ENCODE assay signal across 8 cellular contexts in the genomic region with DNA sequence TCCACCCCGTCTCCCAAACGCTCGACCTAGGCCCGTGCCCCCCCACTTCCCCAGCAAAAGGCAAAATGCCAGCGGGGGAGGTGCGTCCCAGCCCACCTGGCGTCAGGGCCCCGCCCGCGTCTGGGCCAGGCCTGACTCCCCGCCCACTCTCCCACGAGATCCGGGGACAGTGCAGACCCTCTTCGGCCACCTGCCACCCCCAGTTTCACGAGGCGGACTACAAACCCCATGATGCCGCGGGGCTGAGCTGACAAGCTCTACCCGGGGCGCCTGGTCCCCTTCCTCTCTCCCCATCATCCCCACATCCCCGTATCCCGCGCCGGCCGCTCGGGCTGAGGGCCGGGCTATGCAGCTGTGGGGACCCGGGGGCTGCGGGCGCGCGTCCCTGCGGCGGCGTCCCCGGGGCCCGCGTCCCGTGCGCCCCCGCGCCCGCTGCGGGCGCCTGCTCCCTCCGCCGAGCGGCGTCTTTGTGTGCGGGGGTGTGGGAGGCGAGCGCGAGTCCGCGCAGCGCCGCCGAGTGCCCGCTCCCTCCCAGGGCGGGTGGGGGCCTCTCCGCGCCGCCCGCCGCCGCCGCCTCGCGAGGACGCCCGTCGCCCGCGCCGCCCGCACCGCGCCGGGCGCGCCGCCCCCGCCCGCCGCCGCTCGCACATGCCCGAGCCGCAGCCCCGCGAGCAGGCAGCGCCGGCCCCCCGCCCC. TPM values are rescaled to one million over a fixed set of nuclear protein-coding genes. Genes with fewer than 3 reads are reported as not detected.
DNase-seq lines count a peak whose midpoint lies in the region; ATAC-seq and TF ChIP-seq lines count a peak whose summit lies in the region.

Gene ANKRD13B (plus strand): TSS at position 283 of the 696 bp plus-strand sequence. CDS start 490 bp downstream, outside the sequence.

- H3K4me1 Mint-ChIP-seq in mesothelial cell of epicardium = peaks cover 51% of the 10 kb centered on the region

- TF ChIP-seq CTCF in DND-41 (IDR thresholded peaks at IDR 0.05; ENCODE audit: borderline replicate concordance, extremely low read depth, low read length, poor library complexity, severe bottlenecking) (no peak), mesothelial cell of epicardium (IDR thresholded peaks at IDR 0.05; ENCODE audit: unreplicated experiment) (no peak), testis (IDR thresholded peaks at IDR 0.05) (no peak)

- DNase-seq in DND-41 = peak; percentile 62
- DNase-seq in Karpas-422 = peak; percentile 84
- DNase-seq in dermis blood vessel endothelial cell = peak; percentile 48
- DNase-seq in mesothelial cell of epicardium (ENCODE audit: low spot score in 2 of 2, unreplicated experiment in 2 of 2) = no peak
- DNase-seq in testis = peak; percentile 82

- WGBS in testis, 2 donors = 0% methylated on average over 18 to 81 of the region's 94 CpGs

- H2AFZ ChIP-seq in DND-41 (ENCODE audit: low read depth, low read length) = peak within 1 kb of the TSS; percentile 73
- peak within 1 kb of the TSS; percentile 73; the same call in 1 of the 2 replicates for H2AFZ ChIP-seq in Karpas-422 (ENCODE audit: low read length)

- H4K20me1 ChIP-seq in DND-41 (ENCODE audit: insufficient read depth, low read length) (peaks cover 43% of the 10 kb centered on the region), Karpas-422 (ENCODE audit: insufficient read depth, low read depth, low read length) (peaks cover 44% of the 10 kb centered on the region)

- H3K9me3 ChIP-seq in DND-41 (ENCODE audit: insufficient read depth, low read length, severe bottlenecking) = no peaks in the 10 kb centered on the region
- H3K9me3 ChIP-seq in Karpas-422 (ENCODE audit: low read length) = no peaks in the 10 kb centered on the region
- no peaks in the 10 kb centered on the region for H3K9me3 ChIP-seq in testis

- no peaks in the 10 kb centered on the region for H3K36me3 Mint-ChIP-seq in mesothelial cell of epicardium

- H3K27ac Mint-ChIP-seq in mesothelial cell of epicardium = peak within 1 kb of the TSS; percentile 99

- H3K4me2 ChIP-seq in DND-41 (ENCODE audit: insufficient read depth, low read length) = peak within 1 kb of the TSS; percentile 98
- H3K4me2 ChIP-seq in Karpas-422 (ENCODE audit: low read depth, low read length, poor library complexity, severe bottlenecking) = peak within 1 kb of the TSS; percentile 97

- H3K4me1 ChIP-seq in DND-41 (ENCODE audit: insufficient read depth, low read length) (peaks cover 59% of the 10 kb centered on the region), Karpas-422 (ENCODE audit: low read length) (peaks cover 48% of the 10 kb centered on the region), testis (peaks cover 68% of the 10 kb centered on the region)

- H3K9ac ChIP-seq in DND-41 (ENCODE audit: low read depth, low read length) (peak within 1 kb of the TSS; percentile 59), Karpas-422 (ENCODE audit: low read length) (peak within 1 kb of the TSS; percentile 76)

- H3K27ac ChIP-seq in DND-41 (ENCODE audit: low read length) = peak within 1 kb of the TSS; percentile 40
- H3K27ac ChIP-seq in Karpas-422 (ENCODE audit: low read length) = peak within 1 kb of the TSS; percentile 15
- H3K27ac ChIP-seq in testis = peak within 1 kb of the TSS; percentile 48 to 70

- H3K27me3 Mint-ChIP-seq in mesothelial cell of epicardium (ENCODE audit: low read depth) = no peaks in the 10 kb centered on the region

- no peak for TF ChIP-seq POLR2A in testis (IDR thresholded peaks at IDR 0.05)

- H3K9me3 Mint-ChIP-seq in mesothelial cell of epicardium = no peaks in the 10 kb centered on the region

- intact Hi-C loops in T-helper 1 cell treated with Interleukin-12 subunit alpha and Interleukin-12 subunit beta and Interleukin-4 antibody, amounts not matched to agents 30 ng/mL and 1 ng/mL, for 36 hours (cut with micrococcal nuclease) = loop anchor here (1.0 kb wide), 1 partner anchor 168 kb away; no protein-coding TSS in a partner anchor
- intact Hi-C loops in testis (cut with DNase I; ENCODE audit: low total_unique reads) = no loop called here

- H3K79me2 ChIP-seq in DND-41 (ENCODE audit: insufficient read depth, low read length) (peaks cover 28% of the 10 kb centered on the region), Karpas-422 (ENCODE audit: low read length) (peaks cover 15% of the 10 kb centered on the region)

- ATAC-seq in DND-41 (ENCODE audit: insufficient read depth, low read depth) (peak; percentile 17; the same call in 1 of the 3 replicates), GM18861 (IDR thresholded peaks at IDR 0.05; ENCODE audit: unreplicated experiment) (no peak), GM19328 (IDR thresholded peaks at IDR 0.05; ENCODE audit: unreplicated experiment) (no peak)

- H3K4me3 Mint-ChIP-seq in mesothelial cell of epicardium = peak within 1 kb of the TSS; percentile 77

- H3K27me3 ChIP-seq in DND-41 (ENCODE audit: insufficient read depth, low read length, poor library complexity) (peaks cover 6% of the 10 kb centered on the region), Karpas-422 (ENCODE audit: low read length) (no peaks in the 10 kb centered on the region), testis (no peaks in the 10 kb centered on the region)

- H3K4me3 ChIP-seq in DND-41 (ENCODE audit: low read depth in 1 of 2, low read length in 2 of 2) = peak within 1 kb of the TSS; percentile 66 to 72; a peak in 3 of 4 replicates
- peak within 1 kb of the TSS; percentile 94 for H3K4me3 ChIP-seq in Karpas-422 (ENCODE audit: low read length)
- peak within 1 kb of the TSS; percentile 68 to 69 for H3K4me3 ChIP-seq in testis

- no peaks in the 10 kb centered on the region for H3K36me3 ChIP-seq in DND-41 (ENCODE audit: insufficient read depth, low read length)
- H3K36me3 ChIP-seq in Karpas-422 (ENCODE audit: insufficient read depth, low read length) = no peaks in the 10 kb centered on the region
- no peaks in the 10 kb centered on the region for H3K36me3 ChIP-seq in testis (ENCODE audit: low read depth, missing control alignments)

- H3K9me2 ChIP-seq in Karpas-422 (replicated peaks; ENCODE audit: insufficient read depth, low read length) = no peaks in the 10 kb centered on the region

RNA-seq across cellular contexts. Expression of gene ANKRD13B, which starts in this region (rescaled TPM):
- 3.5 and 10.9 TPM in 2 replicates for total RNA-seq in Karpas-422 (2014; rRNA removed; shearing (Covaris generic); ENCODE audit: low replicate concordance)
- total RNA-seq in T-helper 1 cell treated with Interleukin-12 subunit alpha and Interleukin-12 subunit beta and Interleukin-4 antibody, amounts not matched to agents 30 ng/mL and 1 ng/mL, for 36 hours = 12.0 and 14.7 TPM in 2 replicates
- total RNA-seq in dermis blood vessel endothelial cell (7.7 and 13.9 TPM in 2 replicates), mesothelial cell of epicardium (51.7 to 52.7 TPM (median 52.6 TPM) in 3 replicates), testis (10 to 100 TPM; 48.8 to 59.8 TPM)
- polyA plus RNA-seq in testis (ENCODE audit: insufficient read depth, low read depth, low replicate concordance) = 32.8 TPM

Comparison
In these comparisons a context has a peak if more than half of its experiments do, and no peak if none do; other contexts are left out.
1. DNase-seq: peak in DND-41 (single experiment), Karpas-422 (single experiment), dermis blood vessel endothelial cell (single experiment) and testis (single experiment); none in mesothelial cell of epicardium (0 of 2).
2. Peak in every context shown above with its lines, with median percentiles within 50 percentile points of each other: H3K27ac ChIP-seq and H3K4me3 ChIP-seq.